ENCODE assay signal across 7 cellular contexts in genomic region chr2:106004854-106005253, GRCh38.
"Had no signal": no experiment of that assay in that cellular context is flagged by ENCODE, and none has a peak within 500 bp of the region (broad histone marks: within the 10 kb centered on the region; RNA-seq: fewer than 3 reads in every experiment).

No MANE protein-coding gene starts in this region.

- H3K4me1 Mint-ChIP-seq: GM23338 had no signal

- DNase-seq: H9, HCEC 1CT, HFFc6, IMR-90, KG1 had no signal

- H3K4me3 ChIP-seq: GM23338, K562 had no signal

- H3K4me3 Mint-ChIP-seq: GM23338, H9, HFFc6 had no signal

- H3K27ac Mint-ChIP-seq: GM23338, H9, HFFc6 had no signal

- ATAC-seq: GM23338, K562 had no signal
